20 cellular contexts compared by ENCODE assay signal in the genomic region with DNA sequence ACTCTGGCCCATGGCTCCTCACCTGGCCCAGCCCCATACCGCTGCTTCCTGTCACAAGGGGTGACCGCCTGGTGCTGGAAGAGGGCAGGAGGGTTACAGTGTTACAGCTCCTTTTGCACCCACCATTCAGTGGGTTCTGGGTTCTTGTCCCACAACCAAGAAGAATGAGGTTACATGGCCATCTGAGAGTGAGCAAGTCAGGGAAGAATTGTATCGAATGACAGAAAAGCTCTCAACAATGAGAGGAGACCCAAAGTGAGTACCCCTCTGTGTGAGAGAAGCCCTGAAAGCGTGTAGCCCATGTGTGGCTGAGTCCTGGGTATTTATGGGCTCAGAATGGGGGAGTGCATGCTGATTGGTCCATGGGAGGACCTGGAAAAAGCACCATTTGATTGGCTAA.
"Had no signal": no experiment of that assay in that cellular context is flagged by ENCODE, and none has a peak within 500 bp of the region (broad histone marks: within the 10 kb centered on the region; RNA-seq: fewer than 3 reads in every experiment).

No MANE protein-coding gene starts in this region.

- H3K4me3 ChIP-seq: SJSA1, SK-N-MC had no signal

- DNase-seq: Karpas-422, KG1, MM.1S, NCI-H1048, NCI-H1105, NCI-H1417, NCI-H1436 treated with DMSO at 0.1 percent for 48 hours, NCI-H1694, NCI-H187 treated with DMSO at 0.1 percent for 48 hours, NCI-H2029 treated with DMSO at 0.1 percent for 48 hours, NCI-H2107, NCI-H2227 treated with DMSO at 0.1 percent for 48 hours, NCI-H524, NCI-H526 treated with DMSO at 0.1 percent for 48 hours, NCI-H748 treated with DMSO at 0.1 percent for 48 hours, Right ventricle myocardium superior, RPMI8226, SIG-M5 had no signal

- H3K27me3 ChIP-seq: SJSA1 had no signal

- H3K4me1 ChIP-seq: SJSA1 had no signal

- H3K36me3 ChIP-seq: SJSA1 had no signal

- H3K27ac ChIP-seq: SJSA1, SK-N-MC had no signal
